ENCODE assay signal across 8 cellular contexts in genomic region chr5:71782771-71783770, GRCh38.
DNase-seq lines count a peak whose midpoint lies in the region; ATAC-seq, FAIRE-seq and TF ChIP-seq lines count a peak whose summit lies in the region.

No MANE protein-coding gene starts in this region.

- WGBS in A549 (ENCODE audit: missing lambda C conversion rate) = 44% methylated on average over 27 of the region's 27 CpGs
- 32 to 44% (median 43%) methylated on average over 27 of the region's 27 CpGs for WGBS in small intestine, 3 donors

- H3K4me2 ChIP-seq in A549 = peak overlapping the region; percentile 74

- no peak for TF ChIP-seq EP300 in A549 (IDR thresholded peaks at IDR 0.05)

- TF ChIP-seq RAD21 in A549 (conservative IDR thresholded peaks at IDR 0.05 in 1 of 2, IDR thresholded peaks at IDR 0.05 in 1 of 2) = peak; percentile 92 to 97

- POLR2A ChIA-PET in A549 (lab: Yijun Ruan, JAX) = interaction anchor here (0.6 to 1.9 kb wide), 4 partner anchors 285 to 525 kb away, joined by 3 to 5 read pairs (median 4); no protein-coding TSS in a partner anchor

- H3K9me3 ChIP-seq in A549 (no peaks in the 10 kb centered on the region), small intestine (ENCODE audit: control insufficient read depth, low read depth) (no peaks in the 10 kb centered on the region)

- no peaks in the 10 kb centered on the region for H3K27me3 ChIP-seq in small intestine (ENCODE audit: control insufficient read depth in 2 of 2, insufficient read depth in 2 of 2, low read length in 2 of 2)

- peak; percentile 41 to 75 for DNase-seq in A549 (ENCODE audit: low read depth in 1 of 2, low spot score in 1 of 2)
- peak; percentile 56 for DNase-seq in NCI-H1105 treated with DMSO at 0.1 percent for 48 hours (lab: John Stamatoyannopoulos, UW)
- peak; percentile 4 to 31 for DNase-seq in SW 1271 (lab: John Stamatoyannopoulos, UW)
- DNase-seq in T47D (ENCODE audit: low read depth in 1 of 2, low spot score in 1 of 2) = peak; percentile 18 to 87
- DNase-seq in iris pigment epithelial cell (ENCODE audit: low read depth) = peak; percentile 76
- DNase-seq in small intestine = peak; percentile 77

- CTCF ChIA-PET in A549 (lab: Yijun Ruan, JAX) = interaction anchor here (0.5 to 4.2 kb wide), 57 partner anchors 8 to 1132 kb away, joined by 3 to 43 read pairs (median 4); partner anchors contain the start of gene MAP1B

- no peaks in the 10 kb centered on the region for H3K36me3 ChIP-seq in small intestine (ENCODE audit: control insufficient read depth in 2 of 2, insufficient read depth in 2 of 2, low read length in 2 of 2)

- TF ChIP-seq CTCF in A549 (IDR thresholded peaks at IDR 0.05) = peak; percentile 95

- FAIRE-seq in A549 (lab: Jason Lieb, UNC) (no peak), small intestine (lab: Jason Lieb, UNC) (no peak)

- in situ Hi-C loops in T47D (cut with HindIII; ENCODE audit: low pct_unique_long_range_greater_than_20kb, low sequenced_read_pairs) = no loop called here

- peak overlapping the region; percentile 74 to 75 for H3K27ac ChIP-seq in A549
- peak overlapping the region in 1 of 2 donors; percentile 12 for H3K27ac ChIP-seq in small intestine (ENCODE audit: low read depth in 1 of 2, low read length in 1 of 2)

- ATAC-seq in A549 (peak; percentile 82 to 95), GM18499 (IDR thresholded peaks at IDR 0.05; ENCODE audit: insufficient read depth, unreplicated experiment) (peak; percentile 95), HG02852 (IDR thresholded peaks at IDR 0.05; ENCODE audit: unreplicated experiment) (peak; percentile 99)

- 0 out of 3 replicates have a peak overlapping the region, but pooled peaks have one; percentile 18 for H3K4me3 ChIP-seq in A549
- H3K4me3 ChIP-seq in small intestine (ENCODE audit: low read depth in 1 of 2, low read length in 2 of 2) = peak overlapping the region in 1 of 2 donors; percentile 13

- H3K4me1 ChIP-seq in A549 (peaks cover 11% of the 10 kb centered on the region; the same call in 2 of the 3 replicates), small intestine (ENCODE audit: control insufficient read depth in 2 of 2, insufficient read depth in 1 of 2, low read depth in 1 of 2, low read length in 1 of 2) (no peaks in the 10 kb centered on the region)

- TF ChIP-seq POLR2A in A549 (IDR thresholded peaks at IDR 0.05; ENCODE audit: low read length) = no peak

TF ChIP-seq in A549, 52 proteins besides CTCF, POLR2A, EP300 and RAD21:
- peak; percentile 44; the same call in 1 of the 2 replicates for TF ChIP-seq MAX (IDR thresholded peaks at IDR 0.05)
- peak; percentile 98 for TF ChIP-seq SMC3 (IDR thresholded peaks at IDR 0.05)
- no peak for TF ChIP-seq KDM5A (IDR thresholded peaks at IDR 0.05)

Comparison
In these comparisons a context has a peak if more than half of its experiments do, and no peak if none do; other contexts are left out.
1. DNase-seq: peak in every context shown above with its lines; median percentile 77 in small intestine; 76 in iris pigment epithelial cell; 58 in A549; 56 in NCI-H1105 treated with DMSO at 0.1 percent for 48 hours; 52 in T47D; 18 in SW 1271.